ENCODE assay signal across 8 cellular contexts in genomic region chr2:61537590-61538178, GRCh38. TPM values are rescaled to one million over a fixed set of nuclear protein-coding genes. Genes with fewer than 3 reads are reported as not detected.
A peak's percentile ranks its signal among the peaks of the same experiment; 100 is the strongest.
DNase-seq lines count a peak whose midpoint lies in the region; ATAC-seq and TF ChIP-seq lines count a peak whose summit lies in the region.

No MANE protein-coding gene starts in this region.

- DNase-seq in GM12865 (ENCODE audit: low read depth) (no peak), PC-9 (no peak), epithelial cell of proximal tubule (ENCODE audit: low read depth) (no peak)
- no peak for DNase-seq in activated CD4-positive, CD25-positive, alpha-beta regulatory T cell (lab: John Stamatoyannopoulos, UW)

- H3F3A ChIP-seq in PC-9 (ENCODE audit: insufficient read depth, low read depth): peaks cover 18% of the 10 kb centered on the region

- no peaks in the 10 kb centered on the region for H3K9me2 ChIP-seq in PC-9 (ENCODE audit: insufficient read depth)

- CTCF ChIA-PET in PC-9 (lab: Charles Lee): interaction anchor here (0.6 kb wide), 1 partner anchor 96 kb away, joined by 3 read pairs; no protein-coding TSS in a partner anchor

- POLR2A ChIA-PET in PC-9 (lab: Charles Lee; ENCODE audit: unreplicated experiment): interaction anchor here (0.5 to 1.4 kb wide), 2 partner anchors 226 to 1308 kb away, joined by 3 to 7 read pairs; no protein-coding TSS in a partner anchor

- ATAC-seq in GM21390 (IDR thresholded peaks at IDR 0.05; ENCODE audit: unreplicated experiment) (no peak), GM21515 (IDR thresholded peaks at IDR 0.05; ENCODE audit: unreplicated experiment) (no peak), GM19463 (IDR thresholded peaks at IDR 0.05; ENCODE audit: unreplicated experiment) (no peak)

- intact Hi-C loops in PC-9 (cut with micrococcal nuclease; ENCODE audit: unreplicated experiment): loop anchor here (1.0 to 10.0 kb wide), 7 partner anchors 29 to 347 kb away; partner anchors contain the start of genes CCT4 and FAM161A

- H3K9ac ChIP-seq in parathyroid adenoma: peak overlapping the region; percentile 29

- H2AFZ ChIP-seq in PC-9 (peak overlapping the region; percentile 81), parathyroid adenoma (peak overlapping the region; percentile 83)

- peaks cover 24% of the 10 kb centered on the region for H3K36me3 ChIP-seq in PC-9 (ENCODE audit: low read depth)
- H3K36me3 ChIP-seq in parathyroid adenoma (ENCODE audit: control insufficient read depth, insufficient read depth, low read length): no peaks in the 10 kb centered on the region

- peaks cover 53% of the 10 kb centered on the region for H3K79me2 ChIP-seq in PC-9 (ENCODE audit: low read depth)
- peaks cover 16% of the 10 kb centered on the region for H3K79me2 ChIP-seq in parathyroid adenoma

- H3K27me3 ChIP-seq in PC-9 (ENCODE audit: insufficient read depth, low read depth) (no peaks in the 10 kb centered on the region), parathyroid adenoma (ENCODE audit: control insufficient read depth, insufficient read depth, low read length) (no peaks in the 10 kb centered on the region)

- BruUV-seq in PC-9 (replicated peaks; lab: Mats Ljungman, UMichigan): no TSS peak

- H3K27ac ChIP-seq in PC-9: peak overlapping the region; percentile 88
- H3K27ac ChIP-seq in parathyroid adenoma: peak overlapping the region; percentile 97

- peaks cover 37% of the 10 kb centered on the region for H4K20me1 ChIP-seq in PC-9 (ENCODE audit: insufficient read depth)

- H3K4me3 ChIP-seq in GM12865 (ENCODE audit: low read depth, low read length) (peak overlapping the region; percentile 80), PC-9 (peak overlapping the region; percentile 94), epithelial cell of proximal tubule (ENCODE audit: low read depth, low read length) (peak overlapping the region; percentile 83), parathyroid adenoma (ENCODE audit: low read depth, low read length) (peak overlapping the region; percentile 89)

- no peaks in the 10 kb centered on the region for H3K9me3 ChIP-seq in PC-9 (ENCODE audit: insufficient read depth, low read depth)
- no peaks in the 10 kb centered on the region for H3K9me3 ChIP-seq in parathyroid adenoma (ENCODE audit: control insufficient read depth, low read length)

- peak overlapping the region; percentile 59 for H3K4me2 ChIP-seq in PC-9
- peak overlapping the region; percentile 63 for H3K4me2 ChIP-seq in parathyroid adenoma (ENCODE audit: low read length)

- TF ChIP-seq CTCF in GM12865 (IDR thresholded peaks at IDR 0.05; ENCODE audit: insufficient read depth, low read depth, low read length, missing control alignments): no peak
- no peak for TF ChIP-seq CTCF in PC-9 (conservative IDR thresholded peaks at IDR 0.05)
- no peak for TF ChIP-seq CTCF in epithelial cell of proximal tubule (conservative IDR thresholded peaks at IDR 0.05; ENCODE audit: low read depth, low read length)
- no peak for TF ChIP-seq CTCF in parathyroid adenoma (IDR thresholded peaks at IDR 0.05)

- H3K4me1 ChIP-seq in PC-9 (replicated peaks; ENCODE audit: insufficient read depth) (peaks cover 33% of the 10 kb centered on the region), parathyroid adenoma (peaks cover 3% of the 10 kb centered on the region)

RNA-seq across cellular contexts. Expression of gene XPO1, which starts 0.5 kb away (rescaled TPM):
- total RNA-seq in PC-9 (2021) (228 and 236 TPM in 2 replicates), epithelial cell of proximal tubule (104 and 128 TPM in 2 replicates)
